Comparison of ENCODE assay signal across 9 cellular contexts in the genomic region with DNA sequence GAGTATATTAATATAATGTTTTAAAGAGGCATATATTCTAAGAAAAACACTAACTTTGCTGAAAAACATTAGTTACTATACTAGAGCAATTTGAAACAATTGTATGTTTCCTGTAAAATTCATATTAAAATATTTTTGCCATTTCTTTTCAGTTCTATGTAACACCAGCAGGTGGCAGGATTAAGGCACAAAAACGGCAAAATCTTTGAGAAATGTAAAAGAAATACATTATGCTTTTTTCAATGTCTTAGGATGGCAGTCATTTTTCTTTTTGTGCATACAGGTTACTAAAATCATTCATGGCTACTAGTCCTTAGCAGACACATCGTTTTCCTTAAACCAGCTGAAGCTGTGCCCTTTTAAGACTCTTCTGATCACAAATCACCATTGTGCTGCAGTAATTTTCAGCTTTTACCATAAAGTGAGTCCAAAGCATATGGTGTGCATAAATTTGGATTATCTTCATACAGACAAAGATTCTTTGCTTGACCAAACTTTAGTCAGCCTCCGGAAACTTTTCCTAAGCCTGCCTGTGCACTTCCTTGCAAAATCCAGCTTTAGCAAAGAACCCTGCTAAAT.
A peak's percentile ranks its signal among the peaks of the same experiment; 100 is the strongest.
DNase-seq lines count a peak whose midpoint lies in the region; ATAC-seq and TF ChIP-seq lines count a peak whose summit lies in the region.
"Had no signal": no experiment of that assay in that cellular context is flagged by ENCODE, and none has a peak within 500 bp of the region (broad histone marks: within the 10 kb centered on the region; RNA-seq: fewer than 3 reads in every experiment).

No MANE protein-coding gene starts in this region.

- H3K9me2 ChIP-seq in SK-N-SH (no peaks in the 10 kb centered on the region), OCI-LY7 (ENCODE audit: insufficient read depth, low read length) (no peaks in the 10 kb centered on the region)

- no TSS peak for BruUV-seq in OCI-LY7 (replicated peaks; lab: Mats Ljungman, UMichigan)

- H3K9me3 ChIP-seq in SK-N-SH (no peaks in the 10 kb centered on the region), OCI-LY7 (ENCODE audit: low read length) (no peaks in the 10 kb centered on the region), thoracic aorta (no peaks in the 10 kb centered on the region), psoas muscle (no peaks in the 10 kb centered on the region)

- no peak overlapping the region for H3K4me2 ChIP-seq in SK-N-SH
- no peak overlapping the region for H3K4me2 ChIP-seq in OCI-LY7 (ENCODE audit: low read length)

- no peak overlapping the region for H3K9ac ChIP-seq in SK-N-SH

- intact Hi-C loops in OCI-LY7 (cut with micrococcal nuclease; ENCODE audit: unreplicated experiment) (loop anchor here (1.0 to 2.0 kb wide), 2 partner anchors 404 to 800 kb away; partner anchors contain the start of gene SLITRK5), psoas muscle (cut with DNase I) (loop anchor here in 1 of 2 donors (5.0 kb wide), 1 partner anchor 402 kb away; no protein-coding TSS in a partner anchor)

- H3K4me3 ChIP-seq in SK-N-SH (ENCODE audit: low read depth in 2 of 2, low read length in 1 of 2), result no peak overlapping the region
- no peak overlapping the region for H3K4me3 ChIP-seq in OCI-LY7 (ENCODE audit: low read depth, low read length, poor library complexity, severe bottlenecking)
- H3K4me3 ChIP-seq in fibroblast of mammary gland (ENCODE audit: control insufficient read depth, low read depth, low read length), result no peak overlapping the region
- no peak overlapping the region for H3K4me3 ChIP-seq in thoracic aorta
- H3K4me3 ChIP-seq in psoas muscle, result no peak overlapping the region

- no peaks in the 10 kb centered on the region for H3K4me1 ChIP-seq in SK-N-SH (ENCODE audit: control insufficient read depth in 1 of 2, insufficient read depth in 2 of 2, low read depth in 1 of 2, low read length in 1 of 2)
- H3K4me1 ChIP-seq in OCI-LY7 (ENCODE audit: insufficient read depth, low read length, poor library complexity, severe bottlenecking), result no peaks in the 10 kb centered on the region
- no peaks in the 10 kb centered on the region for H3K4me1 ChIP-seq in thoracic aorta (ENCODE audit: control insufficient read depth in 1 of 2, low read depth in 2 of 2)
- H3K4me1 ChIP-seq in psoas muscle, result no peaks in the 10 kb centered on the region

- no peak for ATAC-seq in SK-N-SH treated with all-trans-retinoic acid at 6 μM for 48 hours
- no peak for ATAC-seq in thoracic aorta (ENCODE audit: insufficient number of reproducible peaks, low FRiP score, low read depth)
- no peak for ATAC-seq in psoas muscle

- no peaks in the 10 kb centered on the region for H3K79me2 ChIP-seq in SK-N-SH (ENCODE audit: insufficient read depth)
- H3K79me2 ChIP-seq in OCI-LY7 (ENCODE audit: insufficient read depth, low read depth, low read length), result no peaks in the 10 kb centered on the region

- H2AFZ ChIP-seq in SK-N-SH (ENCODE audit: low read depth) (no peak overlapping the region), OCI-LY7 (ENCODE audit: low read length) (peak overlapping the region; percentile 41; the same call in 1 of the 2 replicates)

- CTCF ChIA-PET in SK-N-SH (lab: Yijun Ruan, JAX) (interaction anchor here (0.6 to 2.8 kb wide), 15 partner anchors 10 to 917 kb away, joined by 3 to 58 read pairs (median 4); partner anchors contain the start of gene SLITRK5), OCI-LY7 (lab: Charles Lee; ENCODE audit: unreplicated experiment) (no interaction called here)

- H3K27me3 ChIP-seq in SK-N-SH (ENCODE audit: insufficient read depth) (no peaks in the 10 kb centered on the region), thoracic aorta (replicated peaks; ENCODE audit: insufficient read depth) (no peaks in the 10 kb centered on the region), psoas muscle (ENCODE audit: insufficient read depth in 3 of 3, low read length in 2 of 3) (no peaks in the 10 kb centered on the region)

- H4K20me1 ChIP-seq in SK-N-SH (ENCODE audit: insufficient read depth) (no peaks in the 10 kb centered on the region), OCI-LY7 (ENCODE audit: insufficient read depth, low read length) (no peaks in the 10 kb centered on the region)

- POLR2A ChIA-PET in SK-N-SH (lab: Yijun Ruan, JAX), result no interaction called here
- POLR2A ChIA-PET in OCI-LY7 (lab: Charles Lee), result interaction anchor here (1.1 kb wide), 1 partner anchor 17 kb away, joined by 4 read pairs; no protein-coding TSS in a partner anchor

- no peaks in the 10 kb centered on the region for H3F3A ChIP-seq in SK-N-SH (replicated peaks; ENCODE audit: insufficient read depth)

- 14% methylated on average over 3 of the region's 3 CpGs for WGBS in SK-N-SH (ENCODE audit: low lambda C conversion rate)
- WGBS in psoas muscle, 3 donors, result 6 to 10% (median 7%) methylated on average over 3 of the region's 3 CpGs

- H3K27ac ChIP-seq in SK-N-SH (ENCODE audit: low read depth in 2 of 2, low read length in 1 of 2) (no peak overlapping the region), OCI-LY7 (ENCODE audit: low read depth, low read length, poor library complexity, severe bottlenecking) (no peak overlapping the region), thoracic aorta (no peak overlapping the region), psoas muscle (no peak overlapping the region)

- H3K36me3 ChIP-seq in SK-N-SH (replicated peaks in 1 of 2; ENCODE audit: control insufficient read depth in 1 of 2, insufficient read depth in 2 of 2, low read length in 1 of 2), result no peaks in the 10 kb centered on the region
- H3K36me3 ChIP-seq in OCI-LY7 (ENCODE audit: insufficient read depth, low read length), result no peaks in the 10 kb centered on the region
- no peaks in the 10 kb centered on the region for H3K36me3 ChIP-seq in thoracic aorta
- no peaks in the 10 kb centered on the region for H3K36me3 ChIP-seq in psoas muscle (ENCODE audit: insufficient read depth in 1 of 2, low read depth in 1 of 2)

- TF ChIP-seq CTCF in SK-N-SH (IDR thresholded peaks at IDR 0.05), result peak; percentile 80
- peak; percentile 97 for TF ChIP-seq CTCF in OCI-LY7 (conservative IDR thresholded peaks at IDR 0.05; ENCODE audit: low read length)
- peak; percentile 58 for TF ChIP-seq CTCF in fibroblast of mammary gland (conservative IDR thresholded peaks at IDR 0.05; ENCODE audit: control insufficient read depth, insufficient read depth, low read depth, low read length)
- TF ChIP-seq CTCF in thoracic aorta (IDR thresholded peaks at IDR 0.05), result peak; percentile 44
- TF ChIP-seq CTCF in psoas muscle (IDR thresholded peaks at IDR 0.05), result no peak

- peak; percentile 4 for DNase-seq in SK-N-SH
- peak; percentile 37 for DNase-seq in OCI-LY7 (ENCODE audit: low spot score)
- DNase-seq in fibroblast of mammary gland (ENCODE audit: low read depth), result peak; percentile 18
- DNase-seq in thoracic aorta (ENCODE audit: low spot score), result no peak
- DNase-seq in psoas muscle, result no peak
- no peak for DNase-seq in ecto neural progenitor cell (ENCODE audit: low spot score)
- DNase-seq in activated gamma-delta T cell (lab: John Stamatoyannopoulos, UW), result no peak
- DNase-seq: EL had no signal

- peak; percentile 67 for TF ChIP-seq RAD21 in SK-N-SH (IDR thresholded peaks at IDR 0.05; ENCODE audit: low read length)

- no peak for TF ChIP-seq EP300 in SK-N-SH (IDR thresholded peaks at IDR 0.05; ENCODE audit: borderline replicate concordance in 1 of 2, low read depth in 1 of 2, low read length in 1 of 2)

TF ChIP-seq in SK-N-SH treated with all-trans-retinoic acid at 6 μM for 48 hours, 23 proteins besides CTCF, POLR2A, EP300 and RAD21:
- TF ChIP-seq ZNF70 (CRISPR knock-in tag; IDR thresholded peaks at IDR 0.05) (no peak), OSR1 (CRISPR knock-in tag; IDR thresholded peaks at IDR 0.05) (no peak)

Comparison
In these comparisons a context has a peak if more than half of its experiments do, and no peak if none do; other contexts are left out.
1. DNase-seq: peak in SK-N-SH (single experiment), OCI-LY7 (single experiment) and fibroblast of mammary gland (single experiment); none in thoracic aorta (single experiment), psoas muscle (0 of 2), ecto neural progenitor cell (single experiment) and activated gamma-delta T cell (single experiment).